In genomic region chr9:133952598-133953550, GRCh38 we compare ENCODE assay signal across 1 cellular context.
TF ChIP-seq lines count a peak whose summit lies in the region.

No MANE protein-coding gene starts in this region.

TF ChIP-seq in GM12878, 131 proteins besides CTCF, POLR2A, EP300 and RAD21:
- TF ChIP-seq SMARCA5 (IDR thresholded peaks at IDR 0.05) (no peak), WRNIP1 (IDR thresholded peaks at IDR 0.05; ENCODE audit: borderline replicate concordance, low read depth, low read length) (no peak), ZNF217 (IDR thresholded peaks at IDR 0.05) (no peak), PAX5 (IDR thresholded peaks at IDR 0.05; ENCODE audit: borderline replicate concordance, low read depth, low read length) (no peak), TCF7 (IDR thresholded peaks at IDR 0.05; ENCODE audit: borderline replicate concordance) (no peak), HCFC1 (IDR thresholded peaks at IDR 0.05; ENCODE audit: low read length) (no peak), PKNOX1 (IDR thresholded peaks at IDR 0.05) (no peak), STAT3 (IDR thresholded peaks at IDR 0.05; ENCODE audit: low read depth, low read length) (no peak), CBX5 (IDR thresholded peaks at IDR 0.05; ENCODE audit: low read depth) (no peak), PML (IDR thresholded peaks at IDR 0.05; ENCODE audit: low read length) (no peak), MEF2A (IDR thresholded peaks at IDR 0.05; ENCODE audit: insufficient read depth, low read depth, low read length) (no peak), E4F1 (IDR thresholded peaks at IDR 0.05; ENCODE audit: borderline replicate concordance, partially characterized antibody) (no peak), TCF3 (IDR thresholded peaks at IDR 0.05; ENCODE audit: borderline replicate concordance, insufficient read depth, low read depth, low read length) (no peak), STAT1 (conservative IDR thresholded peaks at IDR 0.05) (no peak), RB1 (IDR thresholded peaks at IDR 0.05; ENCODE audit: borderline replicate concordance) (no peak)
- TF ChIP-seq, protein P1, sequence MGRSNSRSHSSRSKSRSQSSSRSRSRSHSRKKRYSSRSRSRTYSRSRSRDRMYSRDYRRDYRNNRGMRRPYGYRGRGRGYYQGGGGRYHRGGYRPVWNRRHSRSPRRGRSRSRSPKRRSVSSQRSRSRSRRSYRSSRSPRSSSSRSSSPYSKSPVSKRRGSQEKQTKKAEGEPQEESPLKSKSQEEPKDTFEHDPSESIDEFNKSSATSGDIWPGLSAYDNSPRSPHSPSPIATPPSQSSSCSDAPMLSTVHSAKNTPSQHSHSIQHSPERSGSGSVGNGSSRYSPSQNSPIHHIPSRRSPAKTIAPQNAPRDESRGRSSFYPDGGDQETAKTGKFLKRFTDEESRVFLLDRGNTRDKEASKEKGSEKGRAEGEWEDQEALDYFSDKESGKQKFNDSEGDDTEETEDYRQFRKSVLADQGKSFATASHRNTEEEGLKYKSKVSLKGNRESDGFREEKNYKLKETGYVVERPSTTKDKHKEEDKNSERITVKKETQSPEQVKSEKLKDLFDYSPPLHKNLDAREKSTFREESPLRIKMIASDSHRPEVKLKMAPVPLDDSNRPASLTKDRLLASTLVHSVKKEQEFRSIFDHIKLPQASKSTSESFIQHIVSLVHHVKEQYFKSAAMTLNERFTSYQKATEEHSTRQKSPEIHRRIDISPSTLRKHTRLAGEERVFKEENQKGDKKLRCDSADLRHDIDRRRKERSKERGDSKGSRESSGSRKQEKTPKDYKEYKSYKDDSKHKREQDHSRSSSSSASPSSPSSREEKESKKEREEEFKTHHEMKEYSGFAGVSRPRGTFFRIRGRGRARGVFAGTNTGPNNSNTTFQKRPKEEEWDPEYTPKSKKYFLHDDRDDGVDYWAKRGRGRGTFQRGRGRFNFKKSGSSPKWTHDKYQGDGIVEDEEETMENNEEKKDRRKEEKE (IDR thresholded peaks at IDR 0.05) = no peak
- TF ChIP-seq, protein P2, sequence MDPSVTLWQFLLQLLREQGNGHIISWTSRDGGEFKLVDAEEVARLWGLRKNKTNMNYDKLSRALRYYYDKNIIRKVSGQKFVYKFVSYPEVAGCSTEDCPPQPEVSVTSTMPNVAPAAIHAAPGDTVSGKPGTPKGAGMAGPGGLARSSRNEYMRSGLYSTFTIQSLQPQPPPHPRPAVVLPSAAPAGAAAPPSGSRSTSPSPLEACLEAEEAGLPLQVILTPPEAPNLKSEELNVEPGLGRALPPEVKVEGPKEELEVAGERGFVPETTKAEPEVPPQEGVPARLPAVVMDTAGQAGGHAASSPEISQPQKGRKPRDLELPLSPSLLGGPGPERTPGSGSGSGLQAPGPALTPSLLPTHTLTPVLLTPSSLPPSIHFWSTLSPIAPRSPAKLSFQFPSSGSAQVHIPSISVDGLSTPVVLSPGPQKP (IDR thresholded peaks at IDR 0.05; ENCODE audit: low read depth, low read length) = no peak
- TF ChIP-seq, protein P3, sequence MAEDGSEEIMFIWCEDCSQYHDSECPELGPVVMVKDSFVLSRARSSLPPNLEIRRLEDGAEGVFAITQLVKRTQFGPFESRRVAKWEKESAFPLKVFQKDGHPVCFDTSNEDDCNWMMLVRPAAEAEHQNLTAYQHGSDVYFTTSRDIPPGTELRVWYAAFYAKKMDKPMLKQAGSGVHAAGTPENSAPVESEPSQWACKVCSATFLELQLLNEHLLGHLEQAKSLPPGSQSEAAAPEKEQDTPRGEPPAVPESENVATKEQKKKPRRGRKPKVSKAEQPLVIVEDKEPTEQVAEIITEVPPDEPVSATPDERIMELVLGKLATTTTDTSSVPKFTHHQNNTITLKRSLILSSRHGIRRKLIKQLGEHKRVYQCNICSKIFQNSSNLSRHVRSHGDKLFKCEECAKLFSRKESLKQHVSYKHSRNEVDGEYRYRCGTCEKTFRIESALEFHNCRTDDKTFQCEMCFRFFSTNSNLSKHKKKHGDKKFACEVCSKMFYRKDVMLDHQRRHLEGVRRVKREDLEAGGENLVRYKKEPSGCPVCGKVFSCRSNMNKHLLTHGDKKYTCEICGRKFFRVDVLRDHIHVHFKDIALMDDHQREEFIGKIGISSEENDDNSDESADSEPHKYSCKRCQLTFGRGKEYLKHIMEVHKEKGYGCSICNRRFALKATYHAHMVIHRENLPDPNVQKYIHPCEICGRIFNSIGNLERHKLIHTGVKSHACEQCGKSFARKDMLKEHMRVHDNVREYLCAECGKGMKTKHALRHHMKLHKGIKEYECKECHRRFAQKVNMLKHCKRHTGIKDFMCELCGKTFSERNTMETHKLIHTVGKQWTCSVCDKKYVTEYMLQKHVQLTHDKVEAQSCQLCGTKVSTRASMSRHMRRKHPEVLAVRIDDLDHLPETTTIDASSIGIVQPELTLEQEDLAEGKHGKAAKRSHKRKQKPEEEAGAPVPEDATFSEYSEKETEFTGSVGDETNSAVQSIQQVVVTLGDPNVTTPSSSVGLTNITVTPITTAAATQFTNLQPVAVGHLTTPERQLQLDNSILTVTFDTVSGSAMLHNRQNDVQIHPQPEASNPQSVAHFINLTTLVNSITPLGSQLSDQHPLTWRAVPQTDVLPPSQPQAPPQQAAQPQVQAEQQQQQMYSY (CRISPR knock-in tag; IDR thresholded peaks at IDR 0.05) = no peak
